Comparison of ENCODE assay signal across 1 cellular context in the genomic region with DNA sequence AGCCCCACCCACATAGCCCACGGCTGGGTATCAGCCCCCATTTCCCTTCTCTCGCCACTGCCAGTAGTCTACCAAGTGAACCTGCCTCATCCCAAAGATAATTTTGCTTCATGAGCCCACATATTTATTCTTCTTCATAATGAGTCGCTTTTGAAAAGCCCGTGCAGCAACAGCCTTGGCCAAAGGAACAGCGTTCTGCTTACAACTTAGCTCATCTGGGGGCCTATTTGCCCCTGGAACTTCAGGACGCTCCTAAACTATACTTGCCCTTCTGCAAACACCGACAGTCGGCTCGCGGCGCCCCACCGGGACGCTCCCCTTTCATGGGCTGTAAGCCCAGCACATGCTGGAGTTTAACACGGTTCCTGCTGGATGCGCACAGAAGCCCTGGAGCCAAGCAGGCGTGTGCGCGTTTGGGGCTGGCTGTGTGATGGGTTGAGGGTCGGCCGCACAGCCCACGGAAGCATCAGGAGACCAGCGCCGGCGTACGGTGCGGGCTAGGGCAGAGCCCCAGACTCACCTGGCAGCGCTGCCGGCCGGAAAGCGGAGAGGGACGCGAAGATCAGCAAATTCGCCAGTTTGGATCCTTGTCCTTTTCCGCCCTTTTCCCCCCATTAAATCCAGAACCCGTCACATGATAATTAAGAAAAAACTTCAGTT.
TF ChIP-seq lines count a peak whose summit lies in the region.

No MANE protein-coding gene starts in this region.

TF ChIP-seq in K562, 482 proteins besides CTCF, POLR2A, EP300 and RAD21 (continued from another document and continues in another):
- TF ChIP-seq, protein P1, sequence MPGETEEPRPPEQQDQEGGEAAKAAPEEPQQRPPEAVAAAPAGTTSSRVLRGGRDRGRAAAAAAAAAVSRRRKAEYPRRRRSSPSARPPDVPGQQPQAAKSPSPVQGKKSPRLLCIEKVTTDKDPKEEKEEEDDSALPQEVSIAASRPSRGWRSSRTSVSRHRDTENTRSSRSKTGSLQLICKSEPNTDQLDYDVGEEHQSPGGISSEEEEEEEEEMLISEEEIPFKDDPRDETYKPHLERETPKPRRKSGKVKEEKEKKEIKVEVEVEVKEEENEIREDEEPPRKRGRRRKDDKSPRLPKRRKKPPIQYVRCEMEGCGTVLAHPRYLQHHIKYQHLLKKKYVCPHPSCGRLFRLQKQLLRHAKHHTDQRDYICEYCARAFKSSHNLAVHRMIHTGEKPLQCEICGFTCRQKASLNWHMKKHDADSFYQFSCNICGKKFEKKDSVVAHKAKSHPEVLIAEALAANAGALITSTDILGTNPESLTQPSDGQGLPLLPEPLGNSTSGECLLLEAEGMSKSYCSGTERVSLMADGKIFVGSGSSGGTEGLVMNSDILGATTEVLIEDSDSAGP (CRISPR knock-in tag; IDR thresholded peaks at IDR 0.05) = peak; percentile 57; the same call in 1 of the 2 replicates
- TF ChIP-seq, protein P2, sequence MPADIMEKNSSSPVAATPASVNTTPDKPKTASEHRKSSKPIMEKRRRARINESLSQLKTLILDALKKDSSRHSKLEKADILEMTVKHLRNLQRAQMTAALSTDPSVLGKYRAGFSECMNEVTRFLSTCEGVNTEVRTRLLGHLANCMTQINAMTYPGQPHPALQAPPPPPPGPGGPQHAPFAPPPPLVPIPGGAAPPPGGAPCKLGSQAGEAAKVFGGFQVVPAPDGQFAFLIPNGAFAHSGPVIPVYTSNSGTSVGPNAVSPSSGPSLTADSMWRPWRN (IDR thresholded peaks at IDR 0.05; ENCODE audit: low read depth) = no peak
- TF ChIP-seq ZKSCAN1 (IDR thresholded peaks at IDR 0.05; ENCODE audit: low read depth, low read length) (no peak), HNRNPLL (IDR thresholded peaks at IDR 0.05; ENCODE audit: low read depth, low read length, poor library complexity, severe bottlenecking) (no peak), RCOR1 (IDR thresholded peaks at IDR 0.05; ENCODE audit: borderline replicate concordance in 1 of 2, low read depth in 2 of 2, low read length in 2 of 2) (no peak), MAFK (IDR thresholded peaks at IDR 0.05; ENCODE audit: low read length) (no peak), SMAD1 (IDR thresholded peaks at IDR 0.05; ENCODE audit: low read depth, low read length, partially characterized antibody) (no peak), KLF10 (CRISPR knock-in tag; IDR thresholded peaks at IDR 0.05) (no peak), BRCA1 (IDR thresholded peaks at IDR 0.05) (no peak), BRCA1 (CRISPR knock-in tag; IDR thresholded peaks at IDR 0.05) (no peak), ZNF146 (CRISPR knock-in tag; IDR thresholded peaks at IDR 0.05; ENCODE audit: unreplicated experiment) (no peak), ZNF695 (CRISPR knock-in tag; IDR thresholded peaks at IDR 0.05) (no peak), SMARCE1 (IDR thresholded peaks at IDR 0.05) (peak; percentile 66; the same call in 1 of the 2 replicates), CBX1 (IDR thresholded peaks at IDR 0.05; ENCODE audit: low read depth) (no peak; the same call in 1 of the 2 replicates), DIDO1 (tag; IDR thresholded peaks at IDR 0.05; ENCODE audit: low read depth) (no peak), COPS2 (conservative IDR thresholded peaks at IDR 0.05) (no peak), IRF2 (CRISPR knock-in tag; IDR thresholded peaks at IDR 0.05) (no peak), ZNF124 (CRISPR knock-in tag; IDR thresholded peaks at IDR 0.05) (no peak), NFATC3 (IDR thresholded peaks at IDR 0.05) (no peak), ZNF75A (CRISPR knock-in tag; IDR thresholded peaks at IDR 0.05) (no peak), SREBF1 (IDR thresholded peaks at IDR 0.05; ENCODE audit: borderline replicate concordance, low read depth, low read length) (no peak), TBL1XR1 (IDR thresholded peaks at IDR 0.05; ENCODE audit: low read length in 2 of 2) (no peak), ZSCAN32 (CRISPR knock-in tag; IDR thresholded peaks at IDR 0.05) (0 out of 2 replicates have a peak, but pooled peaks have one; percentile 42), NONO (IDR thresholded peaks at IDR 0.05; ENCODE audit: low read depth in 2 of 2, low read length in 1 of 2) (no peak), SLC30A9 (CRISPR knock-in tag; IDR thresholded peaks at IDR 0.05) (no peak), SRF (CRISPR knock-in tag; IDR thresholded peaks at IDR 0.05) (peak in 1 of 2 experiments; percentile 31; a peak in 1 of 4 replicates), ARHGAP35 (IDR thresholded peaks at IDR 0.05; ENCODE audit: partially characterized antibody) (no peak), DPF2 (IDR thresholded peaks at IDR 0.05) (peak; percentile 24; the same call in 1 of the 2 replicates), MED1 (CRISPR knock-in tag; IDR thresholded peaks at IDR 0.05; ENCODE audit: borderline replicate concordance) (no peak), PHF8 (IDR thresholded peaks at IDR 0.05; ENCODE audit: borderline replicate concordance, low read length) (peak; percentile 56), U2AF1 (optimal IDR thresholded peaks at IDR 0.05; ENCODE audit: low read depth, low read length) (no peak)
- TF ChIP-seq, protein P3, sequence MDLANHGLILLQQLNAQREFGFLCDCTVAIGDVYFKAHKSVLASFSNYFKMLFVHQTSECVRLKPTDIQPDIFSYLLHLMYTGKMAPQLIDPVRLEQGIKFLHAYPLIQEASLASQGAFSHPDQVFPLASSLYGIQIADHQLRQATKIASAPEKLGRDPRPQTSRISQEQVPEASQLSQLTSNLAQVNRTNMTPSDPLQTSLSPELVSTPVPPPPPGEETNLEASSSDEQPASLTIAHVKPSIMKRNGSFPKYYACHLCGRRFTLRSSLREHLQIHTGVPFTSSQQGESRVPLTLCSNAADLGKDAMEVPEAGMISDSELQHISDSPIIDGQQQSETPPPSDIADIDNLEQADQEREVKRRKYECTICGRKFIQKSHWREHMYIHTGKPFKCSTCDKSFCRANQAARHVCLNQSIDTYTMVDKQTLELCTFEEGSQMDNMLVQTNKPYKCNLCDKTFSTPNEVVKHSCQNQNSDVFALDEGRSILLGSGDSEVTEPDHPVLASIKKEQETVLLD (IDR thresholded peaks at IDR 0.05) = peak; percentile 25; the same call in 1 of the 2 replicates
- TF ChIP-seq, protein P4, sequence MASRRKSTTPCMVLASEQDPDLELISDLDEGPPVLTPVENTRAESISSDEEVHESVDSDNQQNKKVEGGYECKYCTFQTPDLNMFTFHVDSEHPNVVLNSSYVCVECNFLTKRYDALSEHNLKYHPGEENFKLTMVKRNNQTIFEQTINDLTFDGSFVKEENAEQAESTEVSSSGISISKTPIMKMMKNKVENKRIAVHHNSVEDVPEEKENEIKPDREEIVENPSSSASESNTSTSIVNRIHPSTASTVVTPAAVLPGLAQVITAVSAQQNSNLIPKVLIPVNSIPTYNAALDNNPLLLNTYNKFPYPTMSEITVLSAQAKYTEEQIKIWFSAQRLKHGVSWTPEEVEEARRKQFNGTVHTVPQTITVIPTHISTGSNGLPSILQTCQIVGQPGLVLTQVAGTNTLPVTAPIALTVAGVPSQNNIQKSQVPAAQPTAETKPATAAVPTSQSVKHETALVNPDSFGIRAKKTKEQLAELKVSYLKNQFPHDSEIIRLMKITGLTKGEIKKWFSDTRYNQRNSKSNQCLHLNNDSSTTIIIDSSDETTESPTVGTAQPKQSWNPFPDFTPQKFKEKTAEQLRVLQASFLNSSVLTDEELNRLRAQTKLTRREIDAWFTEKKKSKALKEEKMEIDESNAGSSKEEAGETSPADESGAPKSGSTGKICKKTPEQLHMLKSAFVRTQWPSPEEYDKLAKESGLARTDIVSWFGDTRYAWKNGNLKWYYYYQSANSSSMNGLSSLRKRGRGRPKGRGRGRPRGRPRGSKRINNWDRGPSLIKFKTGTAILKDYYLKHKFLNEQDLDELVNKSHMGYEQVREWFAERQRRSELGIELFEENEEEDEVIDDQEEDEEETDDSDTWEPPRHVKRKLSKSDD (conservative IDR thresholded peaks at IDR 0.05; ENCODE audit: low read length) = no peak
- TF ChIP-seq, protein P5, sequence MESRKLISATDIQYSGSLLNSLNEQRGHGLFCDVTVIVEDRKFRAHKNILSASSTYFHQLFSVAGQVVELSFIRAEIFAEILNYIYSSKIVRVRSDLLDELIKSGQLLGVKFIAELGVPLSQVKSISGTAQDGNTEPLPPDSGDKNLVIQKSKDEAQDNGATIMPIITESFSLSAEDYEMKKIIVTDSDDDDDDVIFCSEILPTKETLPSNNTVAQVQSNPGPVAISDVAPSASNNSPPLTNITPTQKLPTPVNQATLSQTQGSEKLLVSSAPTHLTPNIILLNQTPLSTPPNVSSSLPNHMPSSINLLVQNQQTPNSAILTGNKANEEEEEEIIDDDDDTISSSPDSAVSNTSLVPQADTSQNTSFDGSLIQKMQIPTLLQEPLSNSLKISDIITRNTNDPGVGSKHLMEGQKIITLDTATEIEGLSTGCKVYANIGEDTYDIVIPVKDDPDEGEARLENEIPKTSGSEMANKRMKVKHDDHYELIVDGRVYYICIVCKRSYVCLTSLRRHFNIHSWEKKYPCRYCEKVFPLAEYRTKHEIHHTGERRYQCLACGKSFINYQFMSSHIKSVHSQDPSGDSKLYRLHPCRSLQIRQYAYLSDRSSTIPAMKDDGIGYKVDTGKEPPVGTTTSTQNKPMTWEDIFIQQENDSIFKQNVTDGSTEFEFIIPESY (CRISPR knock-in tag; IDR thresholded peaks at IDR 0.05) = peak; percentile 9; the same call in 1 of the 2 replicates
- TF ChIP-seq, protein P6, sequence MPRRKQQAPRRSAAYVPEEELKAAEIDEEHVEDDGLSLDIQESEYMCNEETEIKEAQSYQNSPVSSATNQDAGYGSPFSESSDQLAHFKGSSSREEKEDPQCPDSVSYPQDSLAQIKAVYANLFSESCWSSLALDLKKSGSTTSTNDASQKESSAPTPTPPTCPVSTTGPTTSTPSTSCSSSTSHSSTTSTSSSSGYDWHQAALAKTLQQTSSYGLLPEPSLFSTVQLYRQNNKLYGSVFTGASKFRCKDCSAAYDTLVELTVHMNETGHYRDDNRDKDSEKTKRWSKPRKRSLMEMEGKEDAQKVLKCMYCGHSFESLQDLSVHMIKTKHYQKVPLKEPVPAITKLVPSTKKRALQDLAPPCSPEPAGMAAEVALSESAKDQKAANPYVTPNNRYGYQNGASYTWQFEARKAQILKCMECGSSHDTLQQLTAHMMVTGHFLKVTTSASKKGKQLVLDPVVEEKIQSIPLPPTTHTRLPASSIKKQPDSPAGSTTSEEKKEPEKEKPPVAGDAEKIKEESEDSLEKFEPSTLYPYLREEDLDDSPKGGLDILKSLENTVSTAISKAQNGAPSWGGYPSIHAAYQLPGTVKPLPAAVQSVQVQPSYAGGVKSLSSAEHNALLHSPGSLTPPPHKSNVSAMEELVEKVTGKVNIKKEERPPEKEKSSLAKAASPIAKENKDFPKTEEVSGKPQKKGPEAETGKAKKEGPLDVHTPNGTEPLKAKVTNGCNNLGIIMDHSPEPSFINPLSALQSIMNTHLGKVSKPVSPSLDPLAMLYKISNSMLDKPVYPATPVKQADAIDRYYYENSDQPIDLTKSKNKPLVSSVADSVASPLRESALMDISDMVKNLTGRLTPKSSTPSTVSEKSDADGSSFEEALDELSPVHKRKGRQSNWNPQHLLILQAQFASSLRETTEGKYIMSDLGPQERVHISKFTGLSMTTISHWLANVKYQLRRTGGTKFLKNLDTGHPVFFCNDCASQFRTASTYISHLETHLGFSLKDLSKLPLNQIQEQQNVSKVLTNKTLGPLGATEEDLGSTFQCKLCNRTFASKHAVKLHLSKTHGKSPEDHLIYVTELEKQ (CRISPR knock-in tag; IDR thresholded peaks at IDR 0.05) = no peak
- TF ChIP-seq, protein P7, sequence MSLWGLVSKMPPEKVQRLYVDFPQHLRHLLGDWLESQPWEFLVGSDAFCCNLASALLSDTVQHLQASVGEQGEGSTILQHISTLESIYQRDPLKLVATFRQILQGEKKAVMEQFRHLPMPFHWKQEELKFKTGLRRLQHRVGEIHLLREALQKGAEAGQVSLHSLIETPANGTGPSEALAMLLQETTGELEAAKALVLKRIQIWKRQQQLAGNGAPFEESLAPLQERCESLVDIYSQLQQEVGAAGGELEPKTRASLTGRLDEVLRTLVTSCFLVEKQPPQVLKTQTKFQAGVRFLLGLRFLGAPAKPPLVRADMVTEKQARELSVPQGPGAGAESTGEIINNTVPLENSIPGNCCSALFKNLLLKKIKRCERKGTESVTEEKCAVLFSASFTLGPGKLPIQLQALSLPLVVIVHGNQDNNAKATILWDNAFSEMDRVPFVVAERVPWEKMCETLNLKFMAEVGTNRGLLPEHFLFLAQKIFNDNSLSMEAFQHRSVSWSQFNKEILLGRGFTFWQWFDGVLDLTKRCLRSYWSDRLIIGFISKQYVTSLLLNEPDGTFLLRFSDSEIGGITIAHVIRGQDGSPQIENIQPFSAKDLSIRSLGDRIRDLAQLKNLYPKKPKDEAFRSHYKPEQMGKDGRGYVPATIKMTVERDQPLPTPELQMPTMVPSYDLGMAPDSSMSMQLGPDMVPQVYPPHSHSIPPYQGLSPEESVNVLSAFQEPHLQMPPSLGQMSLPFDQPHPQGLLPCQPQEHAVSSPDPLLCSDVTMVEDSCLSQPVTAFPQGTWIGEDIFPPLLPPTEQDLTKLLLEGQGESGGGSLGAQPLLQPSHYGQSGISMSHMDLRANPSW (CRISPR knock-in tag; IDR thresholded peaks at IDR 0.05) = no peak
- TF ChIP-seq, protein P8, sequence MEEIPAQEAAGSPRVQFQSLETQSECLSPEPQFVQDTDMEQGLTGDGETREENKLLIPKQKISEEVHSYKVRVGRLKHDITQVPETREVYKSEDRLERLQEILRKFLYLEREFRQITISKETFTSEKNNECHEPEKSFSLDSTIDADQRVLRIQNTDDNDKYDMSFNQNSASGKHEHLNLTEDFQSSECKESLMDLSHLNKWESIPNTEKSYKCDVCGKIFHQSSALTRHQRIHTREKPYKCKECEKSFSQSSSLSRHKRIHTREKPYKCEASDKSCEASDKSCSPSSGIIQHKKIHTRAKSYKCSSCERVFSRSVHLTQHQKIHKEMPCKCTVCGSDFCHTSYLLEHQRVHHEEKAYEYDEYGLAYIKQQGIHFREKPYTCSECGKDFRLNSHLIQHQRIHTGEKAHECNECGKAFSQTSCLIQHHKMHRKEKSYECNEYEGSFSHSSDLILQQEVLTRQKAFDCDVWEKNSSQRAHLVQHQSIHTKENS (CRISPR knock-in tag; IDR thresholded peaks at IDR 0.05) = no peak
- TF ChIP-seq, protein P9, sequence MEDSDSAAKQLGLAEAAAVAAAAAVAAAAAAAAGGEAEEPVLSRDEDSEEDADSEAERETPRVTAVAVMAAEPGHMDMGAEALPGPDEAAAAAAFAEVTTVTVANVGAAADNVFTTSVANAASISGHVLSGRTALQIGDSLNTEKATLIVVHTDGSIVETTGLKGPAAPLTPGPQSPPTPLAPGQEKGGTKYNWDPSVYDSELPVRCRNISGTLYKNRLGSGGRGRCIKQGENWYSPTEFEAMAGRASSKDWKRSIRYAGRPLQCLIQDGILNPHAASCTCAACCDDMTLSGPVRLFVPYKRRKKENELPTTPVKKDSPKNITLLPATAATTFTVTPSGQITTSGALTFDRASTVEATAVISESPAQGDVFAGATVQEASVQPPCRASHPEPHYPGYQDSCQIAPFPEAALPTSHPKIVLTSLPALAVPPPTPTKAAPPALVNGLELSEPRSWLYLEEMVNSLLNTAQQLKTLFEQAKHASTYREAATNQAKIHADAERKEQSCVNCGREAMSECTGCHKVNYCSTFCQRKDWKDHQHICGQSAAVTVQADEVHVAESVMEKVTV (CRISPR knock-in tag; IDR thresholded peaks at IDR 0.05) = peak; percentile 33; the same call in 1 of the 2 replicates
